ENCODE assay signal across 10 cellular contexts in the genomic region with DNA sequence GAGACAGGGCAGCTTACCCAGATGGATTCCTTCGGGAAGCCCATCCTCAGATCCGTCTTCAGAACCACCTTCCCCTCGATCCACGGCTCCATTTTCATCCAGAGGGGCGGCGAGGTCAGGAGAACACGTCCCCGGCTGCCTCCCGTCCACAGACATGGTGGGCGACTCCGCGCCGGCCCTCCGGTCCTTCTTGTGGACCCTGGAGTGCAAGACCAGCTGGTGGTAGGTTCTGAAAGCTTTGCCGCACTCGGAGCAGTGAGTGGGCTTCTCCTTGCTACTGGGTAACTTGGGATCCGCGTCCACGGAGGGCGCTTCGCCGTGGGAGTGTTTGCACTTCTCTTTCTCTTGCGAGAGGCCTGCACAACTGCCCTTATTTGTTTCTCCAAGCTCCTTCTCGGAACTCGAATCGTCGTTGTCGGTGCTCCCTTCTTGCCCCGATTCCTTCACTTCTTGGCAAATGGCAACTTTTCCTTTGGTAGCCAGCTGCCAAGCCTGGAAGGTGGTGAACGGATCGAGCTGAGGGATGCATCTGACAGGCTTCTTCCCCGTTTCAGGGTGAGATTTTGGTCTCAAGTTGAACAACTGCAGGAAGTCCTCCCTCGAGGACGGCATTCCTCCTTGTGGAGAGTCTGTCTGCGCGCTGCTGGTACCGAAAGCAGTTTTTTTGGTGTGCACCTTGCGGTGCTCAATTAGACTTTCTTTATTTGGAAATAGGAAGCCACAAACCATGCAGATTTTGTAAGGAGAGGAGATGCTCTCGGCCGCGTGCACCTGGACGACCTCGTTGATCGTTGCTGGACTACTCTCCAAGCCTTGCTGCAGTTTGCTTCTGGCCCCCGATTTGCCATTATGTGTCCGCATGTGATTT. TPM values are rescaled to one million over a fixed set of nuclear protein-coding genes. Genes with fewer than 3 reads are reported as not detected.
DNase-seq lines count a peak whose midpoint lies in the region; ATAC-seq and TF ChIP-seq lines count a peak whose summit lies in the region.
"Had no signal": no experiment of that assay in that cellular context is flagged by ENCODE, and none has a peak within 500 bp of the region (broad histone marks: within the 10 kb centered on the region; RNA-seq: fewer than 3 reads in every experiment).

No MANE protein-coding gene starts in this region.

- peaks cover 37% of the 10 kb centered on the region for H3K36me3 ChIP-seq in lower lobe of right lung
- H3K36me3 ChIP-seq in uterus: no peaks in the 10 kb centered on the region

- H3K27ac ChIP-seq in lower lobe of right lung: peak overlapping the region; percentile 74
- H3K27ac ChIP-seq in uterus: peak overlapping the region; percentile 77 to 83

- peak overlapping the region; percentile 90 for H3K4me3 Mint-ChIP-seq in activated T-helper 17 cell treated with anti-CD3 and anti-CD28 coated beads, Interleukin-2, amount 50 U/mL, for 72 hours

- H3K27me3 Mint-ChIP-seq in activated T-helper 17 cell treated with anti-CD3 and anti-CD28 coated beads, Interleukin-2, amount 50 U/mL, for 72 hours: no peaks in the 10 kb centered on the region

- intact Hi-C loops in lower lobe of right lung (cut with DNase I): no loop called here
- intact Hi-C loops in uterus (cut with DNase I; ENCODE audit: low total_unique reads): loop anchor here (5.0 kb wide), 1 partner anchor 341 kb away; no protein-coding TSS in a partner anchor
- intact Hi-C loops in sciatic nerve (cut with DNase I): no loop called here

- H3K27me3 ChIP-seq in lower lobe of right lung (ENCODE audit: low read depth) (no peaks in the 10 kb centered on the region), uterus (no peaks in the 10 kb centered on the region)

- no peak for TF ChIP-seq CTCF in lower lobe of right lung (IDR thresholded peaks at IDR 0.05)
- TF ChIP-seq CTCF in uterus (IDR thresholded peaks at IDR 0.05): no peak

- H3K4me1 Mint-ChIP-seq in activated T-helper 17 cell treated with anti-CD3 and anti-CD28 coated beads, Interleukin-2, amount 50 U/mL, for 72 hours: peaks cover 39% of the 10 kb centered on the region

- peak; percentile 21 for DNase-seq in stimulated activated CD4-positive, alpha-beta T cell treated with anti-CD3 and anti-CD28 coated beads, Interleukin-4, amount 100 ng/mL, for 1 hour
- DNase-seq in stimulated activated CD4-positive, alpha-beta T cell treated with anti-CD3 and anti-CD28 coated beads, Interleukin-4, amount 100 ng/mL, for 4 hours: no peak
- DNase-seq in lower lobe of right lung (peak; percentile 39), uterus (no peak), sciatic nerve (ENCODE audit: low spot score) (no peak), kidney tubule cell (ENCODE audit: low spot score) (no peak)
- DNase-seq: DMS79, islet precursor cell had no signal

- no peaks in the 10 kb centered on the region for H3K9me3 Mint-ChIP-seq in activated T-helper 17 cell treated with anti-CD3 and anti-CD28 coated beads, Interleukin-2, amount 50 U/mL, for 72 hours

- H3K4me3 ChIP-seq in lower lobe of right lung (peak overlapping the region; percentile 34), uterus (no peak overlapping the region)

- no peak for ATAC-seq in activated T-helper 17 cell treated with anti-CD3 and anti-CD28 coated beads, Interleukin-2, amount 50 U/mL, for 72 hours (replicated peaks)
- ATAC-seq in lower lobe of right lung (no peak), sciatic nerve (no peak), HG03045 (IDR thresholded peaks at IDR 0.05; ENCODE audit: unreplicated experiment) (no peak)

- peaks cover 78% of the 10 kb centered on the region for H3K36me3 Mint-ChIP-seq in activated T-helper 17 cell treated with anti-CD3 and anti-CD28 coated beads, Interleukin-2, amount 50 U/mL, for 72 hours (ENCODE audit: low read depth)

- peaks cover 84% of the 10 kb centered on the region for H3K4me1 ChIP-seq in lower lobe of right lung
- peaks cover 12 to 14% of the 10 kb centered on the region in 2 donors for H3K4me1 ChIP-seq in uterus

- H3K27ac Mint-ChIP-seq in activated T-helper 17 cell treated with anti-CD3 and anti-CD28 coated beads, Interleukin-2, amount 50 U/mL, for 72 hours: peak overlapping the region; percentile 97

- no peak for TF ChIP-seq POLR2A in uterus (IDR thresholded peaks at IDR 0.05)

- H3K9me3 ChIP-seq in lower lobe of right lung: no peaks in the 10 kb centered on the region
- H3K9me3 ChIP-seq in uterus: no peaks in the 10 kb centered on the region

RNA-seq across cellular contexts. Expression of gene ZNF217, which starts 12.0 kb away (rescaled TPM):
- 10 to 100 TPM; 52.7 to 54.2 TPM for total RNA-seq in activated T-helper 17 cell treated with anti-CD3 and anti-CD28 coated beads, Interleukin-2, amount 50 U/mL, for 72 hours
- total RNA-seq in lower lobe of right lung (44.8 TPM), uterus (10 to 100 TPM in 3 of 4 donors, 1 to 10 TPM in 1; 7.4 to 37.8 (median 18.4) TPM), sciatic nerve (34.9 TPM)

Comparison
In these comparisons a context has a peak if more than half of its experiments do, and no peak if none do; other contexts are left out.
1. DNase-seq: peak in stimulated activated CD4-positive, alpha-beta T cell treated with anti-CD3 and anti-CD28 coated beads, Interleukin-4, amount 100 ng/mL, for 1 hour (single experiment) and lower lobe of right lung (single experiment); none in stimulated activated CD4-positive, alpha-beta T cell treated with anti-CD3 and anti-CD28 coated beads, Interleukin-4, amount 100 ng/mL, for 4 hours (0 of 2), uterus (0 of 2), sciatic nerve (single experiment) and kidney tubule cell (single experiment).